16 cellular contexts compared by ENCODE assay signal in the genomic region with DNA sequence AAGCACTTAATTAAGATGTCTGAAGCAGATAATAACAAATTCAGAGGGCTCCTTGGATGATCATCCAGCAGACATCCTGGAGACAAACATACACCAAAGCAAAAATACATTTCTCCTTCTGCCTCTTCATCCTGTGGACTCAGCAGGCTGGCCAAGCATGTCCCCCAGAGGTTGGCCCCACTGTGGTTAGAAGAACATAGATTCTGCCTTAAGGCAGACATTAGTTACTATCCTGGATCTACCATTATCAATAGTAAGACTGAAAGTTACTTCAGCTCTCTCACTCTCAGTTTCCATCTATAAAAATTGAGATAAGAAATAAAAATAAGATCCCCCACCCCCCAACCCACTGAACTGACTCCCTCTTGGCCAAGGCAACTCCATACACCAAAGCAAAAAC. TPM values are rescaled to one million over a fixed set of nuclear protein-coding genes. Genes with fewer than 3 reads are reported as not detected.
A peak's percentile ranks its signal among the peaks of the same experiment; 100 is the strongest.
DNase-seq lines count a peak whose midpoint lies in the region; ATAC-seq, FAIRE-seq and TF ChIP-seq lines count a peak whose summit lies in the region.
"Had no signal": no experiment of that assay in that cellular context is flagged by ENCODE, and none has a peak within 500 bp of the region (broad histone marks: within the 10 kb centered on the region; RNA-seq: fewer than 3 reads in every experiment).

No MANE protein-coding gene starts in this region.

- intact Hi-C loops in Caco-2 (cut with micrococcal nuclease; ENCODE audit: unreplicated experiment) = no loop called here
- intact Hi-C loops in activated T-helper 1 cell treated with anti-CD3 and anti-CD28 coated beads, Interleukin-12 subunit alpha, Interleukin-12 subunit beta, Interleukin-2, Interleukin-4 antibody, amounts not matched to agents 30 ng/mL and 10 ng/mL and 1 ng/mL, durations not matched to agents 14 hours and 24 hours and 36 hours (cut with micrococcal nuclease) = no loop called here

- H3K9me3 ChIP-seq in Caco-2 (no peaks in the 10 kb centered on the region; the same call in 1 of the 2 replicates), keratinocyte (ENCODE audit: control insufficient read depth, low read depth, low read length) (no peaks in the 10 kb centered on the region), upper lobe of left lung (no peaks in the 10 kb centered on the region)
- H3K9me3 ChIP-seq: heart right ventricle had no signal

- ATAC-seq in GM19455 (IDR thresholded peaks at IDR 0.05; ENCODE audit: unreplicated experiment) (peak; percentile 78), HG03159 (IDR thresholded peaks at IDR 0.05; ENCODE audit: unreplicated experiment) (peak; percentile 79), upper lobe of left lung (ENCODE audit: low FRiP score in 2 of 2) (no peak)

- no peaks in the 10 kb centered on the region for H3K79me2 ChIP-seq in keratinocyte (ENCODE audit: control insufficient read depth, insufficient read depth, low read length)

- BruUV-seq in Caco-2 (replicated peaks; lab: Mats Ljungman, UMichigan) = TSS peak; percentile 88

- POLR2A ChIA-PET in Caco-2 (lab: Charles Lee) = no interaction called here

- no peaks in the 10 kb centered on the region for H4K20me1 ChIP-seq in keratinocyte (ENCODE audit: control insufficient read depth, extremely low read depth, insufficient read depth, low read length)

- H3K27ac Mint-ChIP-seq in Caco-2 (ENCODE audit: unreplicated experiment) = no peak overlapping the region
- H3K27ac Mint-ChIP-seq in activated T-helper 1 cell treated with anti-CD3 and anti-CD28 coated beads, Interleukin-12 subunit alpha, Interleukin-12 subunit beta, Interleukin-2, Interleukin-4 antibody, amounts not matched to agents 30 ng/mL and 10 ng/mL and 1 ng/mL, durations not matched to agents 14 hours and 24 hours and 36 hours = no peak overlapping the region
- H3K27ac Mint-ChIP-seq: nephron progenitor cell; T-helper 1 cell treated with Interleukin-12 subunit alpha and Interleukin-12 subunit beta and Interleukin-4 antibody, amounts not matched to agents 30 μg/mL and 1 μg/mL, for 36 hours had no signal

- H3K36me3 ChIP-seq in Caco-2 (ENCODE audit: control insufficient read depth, insufficient read depth, low read length) (no peaks in the 10 kb centered on the region), keratinocyte (ENCODE audit: control insufficient read depth in 2 of 2, extremely low read depth in 1 of 2, insufficient read depth in 2 of 2, low read length in 2 of 2) (no peaks in the 10 kb centered on the region), upper lobe of left lung (no peaks in the 10 kb centered on the region)
- H3K36me3 ChIP-seq: heart right ventricle had no signal

- no peaks in the 10 kb centered on the region for H3K27me3 Mint-ChIP-seq in Caco-2 (ENCODE audit: insufficient read depth, unreplicated experiment)
- no peaks in the 10 kb centered on the region for H3K27me3 Mint-ChIP-seq in activated T-helper 1 cell treated with anti-CD3 and anti-CD28 coated beads, Interleukin-12 subunit alpha, Interleukin-12 subunit beta, Interleukin-2, Interleukin-4 antibody, amounts not matched to agents 30 ng/mL and 10 ng/mL and 1 ng/mL, durations not matched to agents 14 hours and 24 hours and 36 hours (ENCODE audit: insufficient read depth)
- H3K27me3 Mint-ChIP-seq: CD4-positive, alpha-beta memory T cell had no signal

- peaks cover 5% of the 10 kb centered on the region for H3K36me3 Mint-ChIP-seq in Caco-2 (ENCODE audit: insufficient read depth, unreplicated experiment)
- H3K36me3 Mint-ChIP-seq in activated T-helper 1 cell treated with anti-CD3 and anti-CD28 coated beads, Interleukin-12 subunit alpha, Interleukin-12 subunit beta, Interleukin-2, Interleukin-4 antibody, amounts not matched to agents 30 ng/mL and 10 ng/mL and 1 ng/mL, durations not matched to agents 14 hours and 24 hours and 36 hours (ENCODE audit: low read depth) = peaks cover 2% of the 10 kb centered on the region
- H3K36me3 Mint-ChIP-seq: CD4-positive, alpha-beta memory T cell had no signal

- no peak for TF ChIP-seq POLR2A in upper lobe of left lung (IDR thresholded peaks at IDR 0.05)

- H3K27me3 ChIP-seq in Caco-2 (replicated peaks; ENCODE audit: control insufficient read depth, insufficient read depth, low read length) (no peaks in the 10 kb centered on the region), keratinocyte (ENCODE audit: control insufficient read depth, extremely low read depth, insufficient read depth, low read length) (no peaks in the 10 kb centered on the region), upper lobe of left lung (no peaks in the 10 kb centered on the region)
- H3K27me3 ChIP-seq: heart right ventricle had no signal

- CTCF ChIA-PET in Caco-2 (lab: Charles Lee) = no interaction called here

- no peak overlapping the region for H3K9ac ChIP-seq in keratinocyte (ENCODE audit: control insufficient read depth, extremely low read depth, insufficient read depth, low read length)

- DNase-seq in Caco-2 (no peak), keratinocyte (ENCODE audit: low read depth, low spot score) (no peak), GOT3 (lab: John Stamatoyannopoulos, UW) (no peak), ureter (ENCODE audit: low spot score) (no peak), upper lobe of left lung (no peak)
- no peak for DNase-seq in activated T-helper 1 cell treated with anti-CD3 and anti-CD28 coated beads, Interleukin-12 subunit alpha, Interleukin-12 subunit beta, Interleukin-2, Interleukin-4 antibody, amounts not matched to agents 30 ng/mL and 10 ng/mL and 1 ng/mL, durations not matched to agents 14 hours and 24 hours and 36 hours (ENCODE audit: low spot score)
- DNase-seq: activated T-cell treated with anti-CD3 and anti-CD28 coated beads, Interleukin-2, amount 50 U/mL, for 1 hour; CD4-positive, alpha-beta memory T cell; heart right ventricle; NCI-H446; nephron progenitor cell had no signal

- peaks cover 47% of the 10 kb centered on the region for H3K4me1 ChIP-seq in Caco-2
- H3K4me1 ChIP-seq in keratinocyte (ENCODE audit: control insufficient read depth, extremely low read depth, insufficient read depth, low read length) = peaks cover 27% of the 10 kb centered on the region
- H3K4me1 ChIP-seq in upper lobe of left lung = no peaks in the 10 kb centered on the region

- dilution Hi-C loops in keratinocyte (cut with MboI; ENCODE audit: extremely low pct_ligation_motif_present, low sequenced_read_pairs) = no loop called here

- peaks cover 20% of the 10 kb centered on the region for H3K4me1 Mint-ChIP-seq in Caco-2 (ENCODE audit: low read depth, unreplicated experiment)
- peaks cover 13% of the 10 kb centered on the region for H3K4me1 Mint-ChIP-seq in activated T-helper 1 cell treated with anti-CD3 and anti-CD28 coated beads, Interleukin-12 subunit alpha, Interleukin-12 subunit beta, Interleukin-2, Interleukin-4 antibody, amounts not matched to agents 30 ng/mL and 10 ng/mL and 1 ng/mL, durations not matched to agents 14 hours and 24 hours and 36 hours (ENCODE audit: low read depth)

- no peak overlapping the region for H3K4me3 Mint-ChIP-seq in Caco-2 (ENCODE audit: unreplicated experiment)
- H3K4me3 Mint-ChIP-seq in activated T-helper 1 cell treated with anti-CD3 and anti-CD28 coated beads, Interleukin-12 subunit alpha, Interleukin-12 subunit beta, Interleukin-2, Interleukin-4 antibody, amounts not matched to agents 30 ng/mL and 10 ng/mL and 1 ng/mL, durations not matched to agents 14 hours and 24 hours and 36 hours = no peak overlapping the region
- H3K4me3 Mint-ChIP-seq: CD4-positive, alpha-beta memory T cell; nephron progenitor cell; T-helper 1 cell treated with Interleukin-12 subunit alpha and Interleukin-12 subunit beta and Interleukin-4 antibody, amounts not matched to agents 30 μg/mL and 1 μg/mL, for 36 hours had no signal

- H3K4me2 ChIP-seq in keratinocyte (ENCODE audit: control insufficient read depth, extremely low read depth, insufficient read depth, low read depth, low read length) = peak overlapping the region; percentile 17

- no peak overlapping the region for H2AFZ ChIP-seq in keratinocyte (ENCODE audit: control insufficient read depth, low read length)

- H3K9me1 ChIP-seq in keratinocyte (ENCODE audit: control insufficient read depth, extremely low read depth, insufficient read depth, low read length) = no peaks in the 10 kb centered on the region

- TF ChIP-seq EP300 in upper lobe of left lung (IDR thresholded peaks at IDR 0.05) = no peak

- H3K27ac ChIP-seq in keratinocyte (ENCODE audit: control insufficient read depth, insufficient read depth, low read length) (no peak overlapping the region), upper lobe of left lung (no peak overlapping the region)

- H3K4me3 ChIP-seq in Caco-2 (ENCODE audit: low read depth, low read length) = no peak overlapping the region
- H3K4me3 ChIP-seq in keratinocyte (ENCODE audit: control insufficient read depth in 2 of 3, extremely low read depth in 1 of 3, insufficient read depth in 2 of 3, low read depth in 1 of 3, low read length in 3 of 3) = no peak overlapping the region
- H3K4me3 ChIP-seq in upper lobe of left lung = no peak overlapping the region
- H3K4me3 ChIP-seq: heart right ventricle had no signal

- FAIRE-seq in keratinocyte (lab: Jason Lieb, UNC) = no peak
- FAIRE-seq: colon, GM18507 had no signal

- H3K9me3 Mint-ChIP-seq in Caco-2 (ENCODE audit: unreplicated experiment) = peaks cover 18% of the 10 kb centered on the region
- H3K9me3 Mint-ChIP-seq in activated T-helper 1 cell treated with anti-CD3 and anti-CD28 coated beads, Interleukin-12 subunit alpha, Interleukin-12 subunit beta, Interleukin-2, Interleukin-4 antibody, amounts not matched to agents 30 ng/mL and 10 ng/mL and 1 ng/mL, durations not matched to agents 14 hours and 24 hours and 36 hours = peaks cover 5% of the 10 kb centered on the region
- H3K9me3 Mint-ChIP-seq: nephron progenitor cell; T-helper 1 cell treated with Interleukin-12 subunit alpha and Interleukin-12 subunit beta and Interleukin-4 antibody, amounts not matched to agents 30 μg/mL and 1 μg/mL, for 36 hours had no signal

- no peak for TF ChIP-seq CTCF in Caco-2 (IDR thresholded peaks at IDR 0.05; ENCODE audit: insufficient read depth in 1 of 2, low read depth in 1 of 2, low read length in 1 of 2, severe bottlenecking in 1 of 2, unreplicated experiment in 1 of 2)
- TF ChIP-seq CTCF in keratinocyte (optimal IDR thresholded peaks at IDR 0.05 in 1 of 3, IDR thresholded peaks at IDR 0.05 in 1 of 3, conservative IDR thresholded peaks at IDR 0.05 in 1 of 3; ENCODE audit: extremely low read depth in 1 of 3, insufficient read depth in 2 of 3, low read length in 3 of 3) = no peak
- no peak for TF ChIP-seq CTCF in upper lobe of left lung (IDR thresholded peaks at IDR 0.05)

RNA-seq across cellular contexts. Expression of a gene that starts 28.6 kb away (rescaled TPM):
- total RNA-seq in Caco-2 (2022) (40.5 and 41.9 TPM in 2 replicates), ureter (177 TPM), upper lobe of left lung (100 to 1,000 TPM in 5 of 6 donors, 10 to 100 TPM in 1; 82.8 to 385 (median 285) TPM)
- 250 to 402 TPM (median 303 TPM) in 3 replicates for polyA plus RNA-seq in keratinocyte
- 39.9 TPM for polyA plus RNA-seq in keratinocyte (2011; ENCODE audit: low read depth)
- 201 and 293 TPM in 2 replicates for polyA plus RNA-seq in keratinocyte (2011; cell fraction: cytosol; rRNA removed)
- polyA plus RNA-seq in keratinocyte (2011; cell fraction: nucleus; rRNA removed) = 332 and 361 TPM in 2 replicates
- polyA plus RNA-seq in keratinocyte (2012; ENCODE audit: low replicate concordance) = 37.4 and 256 TPM in 2 replicates
- 379 to 451 TPM (median 420 TPM) in 3 replicates for polyA minus RNA-seq in keratinocyte
- polyA minus RNA-seq in keratinocyte (2011; cell fraction: cytosol; rRNA and poly(A)+ RNA removed) = 312 TPM
- polyA minus RNA-seq in keratinocyte (2011; cell fraction: nucleus; rRNA and poly(A)+ RNA removed) = 400 and 638 TPM in 2 replicates
- 58.2 and 59.6 TPM in 2 replicates for total RNA-seq in activated T-helper 1 cell treated with anti-CD3 and anti-CD28 coated beads, Interleukin-12 subunit alpha, Interleukin-12 subunit beta, Interleukin-2, Interleukin-4 antibody, amounts not matched to agents 30 ng/mL and 10 ng/mL and 1 ng/mL, durations not matched to agents 14 hours and 24 hours and 36 hours

Comparison
In these comparisons a context has a peak if more than half of its experiments do, and no peak if none do; other contexts are left out.
1. ATAC-seq: peak in GM19455 (single experiment) and HG03159 (single experiment); none in upper lobe of left lung (0 of 2).